29 cellular contexts compared by ENCODE assay signal in genomic region chr6:121688974-121689373, GRCh38.
DNase-seq lines count a peak whose midpoint lies in the region; FAIRE-seq and TF ChIP-seq lines count a peak whose summit lies in the region.
"Had no signal": no experiment of that assay in that cellular context is flagged by ENCODE, and none has a peak within 500 bp of the region (broad histone marks: within the 10 kb centered on the region; RNA-seq: fewer than 3 reads in every experiment).

No MANE protein-coding gene starts in this region.

- intact Hi-C loops in kidney (cut with DNase I) = no loop called here

- H3K27me3 Mint-ChIP-seq in nephron progenitor cell (ENCODE audit: low read depth, poor library complexity) = peaks cover 2% of the 10 kb centered on the region
- H3K27me3 Mint-ChIP-seq: activated CD4-positive, alpha-beta memory T cell treated with anti-CD3 and anti-CD28 coated beads, Interleukin-2, amount 10 ng/mL, durations not matched to agents 7 days and 5 days; activated naive CD4-positive, alpha-beta T cell treated with anti-CD3 and anti-CD28 coated beads, Interleukin-2, amount 10 ng/mL, durations not matched to agents 7 days and 5 days; CD4-positive, CD25-positive, alpha-beta regulatory T cell; T-helper 17 cell had no signal

- H3K36me3 Mint-ChIP-seq in nephron progenitor cell (ENCODE audit: low read depth) = no peaks in the 10 kb centered on the region
- H3K36me3 Mint-ChIP-seq: activated naive CD4-positive, alpha-beta T cell treated with anti-CD3 and anti-CD28 coated beads, Interleukin-2, amount 10 ng/mL, durations not matched to agents 7 days and 5 days; CD4-positive, CD25-positive, alpha-beta regulatory T cell; neural progenitor cell had no signal

- H3K4me3 ChIP-seq in HEK293 (ENCODE audit: low read depth, low read length) = no peak overlapping the region
- H3K4me3 ChIP-seq in kidney (ENCODE audit: low read length in 2 of 2) = no peak overlapping the region
- H3K4me3 ChIP-seq: coronary artery, esophagus muscularis mucosa, GM23248, heart left ventricle, neural progenitor cell, SJCRH30, spleen, upper lobe of left lung had no signal

- CTCF ChIA-PET in HEK293 (lab: Yijun Ruan, JAX) = interaction anchor here (0.6 to 0.7 kb wide), 2 partner anchors 35 to 157 kb away, joined by 5 read pairs; no protein-coding TSS in a partner anchor

- no peak for TF ChIP-seq CTCF in HEK293 (tag by site-specific recombination; IDR thresholded peaks at IDR 0.05)
- TF ChIP-seq CTCF in nephron progenitor cell (IDR thresholded peaks at IDR 0.05) = no peak
- no peak for TF ChIP-seq CTCF in kidney (IDR thresholded peaks at IDR 0.05; ENCODE audit: borderline replicate concordance, extremely low read depth, insufficient read depth)

- H3K9ac ChIP-seq in kidney (ENCODE audit: low read length in 2 of 2) = no peak overlapping the region
- H3K9ac ChIP-seq: GM23248, neural progenitor cell, parathyroid adenoma had no signal

- POLR2A ChIA-PET in HEK293 (lab: Yijun Ruan, JAX) = no interaction called here

- FAIRE-seq in kidney (lab: Jason Lieb, UNC) = no peak
- FAIRE-seq: GM12891, RCC 7860 had no signal

- H3K9me3 ChIP-seq in HEK293 (ENCODE audit: control insufficient read depth, insufficient read depth, low read depth, low read length) = no peaks in the 10 kb centered on the region
- peaks cover 6% of the 10 kb centered on the region for H3K9me3 ChIP-seq in KOPT-K1 (ENCODE audit: insufficient read depth, low read length, poor library complexity, severe bottlenecking)
- no peaks in the 10 kb centered on the region for H3K9me3 ChIP-seq in kidney (ENCODE audit: control insufficient read depth in 1 of 2, low read length in 2 of 2)
- H3K9me3 ChIP-seq: esophagus muscularis mucosa, heart left ventricle, SJCRH30, upper lobe of left lung had no signal

- DNase-seq in SW480 (ENCODE audit: low spot score) (peak; percentile 72), nephron progenitor cell (no peak), NCI-H1092 treated with DMSO at 0.1 percent for 48 hours (lab: John Stamatoyannopoulos, UW) (no peak), kidney (no peak), T-helper 1 cell (no peak)
- DNase-seq: activated CD4-positive, alpha-beta memory T cell treated with anti-CD3 and anti-CD28 coated beads, Interleukin-2, amount 10 ng/mL, durations not matched to agents 7 days and 5 days; activated CD4-positive, alpha-beta T cell treated with anti-CD3 and anti-CD28 coated beads for 1 hour; activated CD8-positive, alpha-beta memory T cell treated with anti-CD3 and anti-CD28 coated beads, Interleukin-2, amount 50 U/mL, for 48 hours; activated naive CD4-positive, alpha-beta T cell treated with anti-CD3 and anti-CD28 coated beads, Interleukin-2, amount 10 ng/mL, durations not matched to agents 7 days and 5 days; aorta; CD4-positive, CD25-positive, alpha-beta regulatory T cell; foreskin keratinocyte; GM23248; heart left ventricle; NCI-H1694; NCI-H226; NCI-H69; spleen; T-helper 17 cell; upper lobe of left lung had no signal

- H3K27ac Mint-ChIP-seq in nephron progenitor cell = peak overlapping the region; percentile 52
- H3K27ac Mint-ChIP-seq: activated CD4-positive, alpha-beta memory T cell treated with anti-CD3 and anti-CD28 coated beads, Interleukin-2, amount 10 ng/mL, durations not matched to agents 7 days and 5 days; activated naive CD4-positive, alpha-beta T cell treated with anti-CD3 and anti-CD28 coated beads, Interleukin-2, amount 10 ng/mL, durations not matched to agents 7 days and 5 days; CD4-positive, CD25-positive, alpha-beta regulatory T cell; neural progenitor cell; T-helper 17 cell had no signal

- no peaks in the 10 kb centered on the region for H3K4me1 ChIP-seq in HEK293 (ENCODE audit: control insufficient read depth, insufficient read depth, low read length)
- H3K4me1 ChIP-seq in kidney (ENCODE audit: control insufficient read depth in 1 of 2, insufficient read depth in 1 of 2, low read depth in 1 of 2, low read length in 2 of 2) = no peaks in the 10 kb centered on the region
- H3K4me1 ChIP-seq: foreskin keratinocyte, neural progenitor cell, SJCRH30, spleen, upper lobe of left lung had no signal

- no peaks in the 10 kb centered on the region for H3K36me3 ChIP-seq in HEK293 (ENCODE audit: control insufficient read depth in 2 of 2, insufficient read depth in 1 of 2, low read length in 2 of 2)
- H3K36me3 ChIP-seq in KOPT-K1 (ENCODE audit: insufficient read depth, low read length) = no peaks in the 10 kb centered on the region
- no peaks in the 10 kb centered on the region for H3K36me3 ChIP-seq in kidney (ENCODE audit: control insufficient read depth in 1 of 2, insufficient read depth in 2 of 2, low read length in 2 of 2)
- H3K36me3 ChIP-seq: esophagus muscularis mucosa, heart left ventricle, neural progenitor cell, SJCRH30, spleen, upper lobe of left lung had no signal

- H3K4me3 Mint-ChIP-seq in nephron progenitor cell = no peak overlapping the region
- H3K4me3 Mint-ChIP-seq: activated CD4-positive, alpha-beta memory T cell treated with anti-CD3 and anti-CD28 coated beads, Interleukin-2, amount 10 ng/mL, durations not matched to agents 7 days and 5 days; activated naive CD4-positive, alpha-beta T cell treated with anti-CD3 and anti-CD28 coated beads, Interleukin-2, amount 10 ng/mL, durations not matched to agents 7 days and 5 days; CD4-positive, CD25-positive, alpha-beta regulatory T cell; neural progenitor cell; T-helper 17 cell had no signal

- H3K27ac ChIP-seq in HEK293 (ENCODE audit: extremely low read depth, low read depth, low read length) = no peak overlapping the region
- peak overlapping the region; percentile 11 for H3K27ac ChIP-seq in KOPT-K1 (ENCODE audit: low read depth, low read length, poor library complexity, severe bottlenecking)
- no peak overlapping the region for H3K27ac ChIP-seq in kidney (ENCODE audit: low read depth in 2 of 2, low read length in 2 of 2)
- H3K27ac ChIP-seq: coronary artery, esophagus muscularis mucosa, foreskin keratinocyte, GM23248, heart left ventricle, neural progenitor cell, parathyroid adenoma, SJCRH30, spleen, upper lobe of left lung had no signal

- peaks cover 16% of the 10 kb centered on the region for H3K4me1 Mint-ChIP-seq in nephron progenitor cell
- H3K4me1 Mint-ChIP-seq: activated CD4-positive, alpha-beta memory T cell treated with anti-CD3 and anti-CD28 coated beads, Interleukin-2, amount 10 ng/mL, durations not matched to agents 7 days and 5 days; CD4-positive, CD25-positive, alpha-beta regulatory T cell; T-helper 17 cell had no signal

- H3K9me3 Mint-ChIP-seq in nephron progenitor cell = peaks cover 12% of the 10 kb centered on the region
- H3K9me3 Mint-ChIP-seq: activated naive CD4-positive, alpha-beta T cell treated with anti-CD3 and anti-CD28 coated beads, Interleukin-2, amount 10 ng/mL, durations not matched to agents 7 days and 5 days had no signal

TF ChIP-seq in HEK293, 187 proteins besides CTCF, POLR2A, EP300 and RAD21:
- TF ChIP-seq ZNF560 (tag by site-specific recombination; IDR thresholded peaks at IDR 0.05; ENCODE audit: borderline replicate concordance) (no peak), KLF10 (tag by site-specific recombination; IDR thresholded peaks at IDR 0.05) (no peak), PRDM6 (tag by site-specific recombination; IDR thresholded peaks at IDR 0.05) (peak; percentile 34; the same call in 1 of the 2 replicates)
